17 cellular contexts compared by ENCODE assay signal in genomic region chr17:5523249-5523648, GRCh38. TPM values are rescaled to one million over a fixed set of nuclear protein-coding genes. Genes with fewer than 3 reads are reported as not detected.
A peak's percentile ranks its signal among the peaks of the same experiment; 100 is the strongest.
DNase-seq lines count a peak whose midpoint lies in the region; ATAC-seq lines count a peak whose summit lies in the region.
"Had no signal": no experiment of that assay in that cellular context is flagged by ENCODE, and none has a peak within 500 bp of the region (broad histone marks: within the 10 kb centered on the region; RNA-seq: fewer than 3 reads in every experiment).

No MANE protein-coding gene starts in this region.

- no peak overlapping the region for H3K4me3 ChIP-seq in mesenchymal stem cell (ENCODE audit: insufficient read depth in 1 of 2, low read depth in 1 of 2, low read length in 2 of 2)

- no peak overlapping the region for H2BK15ac ChIP-seq in mesenchymal stem cell (ENCODE audit: low read depth, poor library complexity, severe bottlenecking)

- no peak overlapping the region for H3K4me3 Mint-ChIP-seq in activated naive CD8-positive, alpha-beta T cell
- no peak overlapping the region for H3K4me3 Mint-ChIP-seq in activated naive CD8-positive, alpha-beta T cell treated with anti-CD3 and anti-CD28 coated beads, Interleukin-2, amount 50 U/mL, for 24 hours
- no peak overlapping the region for H3K4me3 Mint-ChIP-seq in T-helper 17 cell
- H3K4me3 Mint-ChIP-seq: B cell; CD4-positive, alpha-beta T cell; H9 had no signal

- H3K9ac ChIP-seq in mesenchymal stem cell (ENCODE audit: low read length): no peak overlapping the region

- H3K14ac ChIP-seq in mesenchymal stem cell (ENCODE audit: low read length in 2 of 2): no peak overlapping the region

- ATAC-seq in activated naive CD8-positive, alpha-beta T cell treated with anti-CD3 and anti-CD28 coated beads, Interleukin-2, amount 50 U/mL, for 24 hours: no peak
- ATAC-seq in T-helper 17 cell: no peak

- no peak overlapping the region for H2BK120ac ChIP-seq in mesenchymal stem cell (ENCODE audit: low read depth, low read length)

- H3K4me1 Mint-ChIP-seq in activated naive CD8-positive, alpha-beta T cell (ENCODE audit: low read depth): peaks cover 16% of the 10 kb centered on the region
- H3K4me1 Mint-ChIP-seq in activated naive CD8-positive, alpha-beta T cell treated with anti-CD3 and anti-CD28 coated beads, Interleukin-2, amount 50 U/mL, for 24 hours: peaks cover 19% of the 10 kb centered on the region
- peaks cover 7% of the 10 kb centered on the region for H3K4me1 Mint-ChIP-seq in T-helper 17 cell
- H3K4me1 Mint-ChIP-seq: B cell had no signal

- H3K36me3 ChIP-seq in mesenchymal stem cell (ENCODE audit: control insufficient read depth in 1 of 2, insufficient read depth in 2 of 2, low read depth in 1 of 2, low read length in 2 of 2): peaks cover 0 to 65% of the 10 kb centered on the region in 2 experiments

- H3K79me1 ChIP-seq in mesenchymal stem cell (replicated peaks; ENCODE audit: low read length, poor library complexity, severe bottlenecking): no peaks in the 10 kb centered on the region

- peaks cover 4% of the 10 kb centered on the region for H3K36me3 Mint-ChIP-seq in activated naive CD8-positive, alpha-beta T cell
- H3K36me3 Mint-ChIP-seq in activated naive CD8-positive, alpha-beta T cell treated with anti-CD3 and anti-CD28 coated beads, Interleukin-2, amount 50 U/mL, for 24 hours (ENCODE audit: low read depth): peaks cover 13% of the 10 kb centered on the region
- H3K36me3 Mint-ChIP-seq in T-helper 17 cell (ENCODE audit: low read depth): peaks cover 11% of the 10 kb centered on the region

- no peak for DNase-seq in activated naive CD8-positive, alpha-beta T cell treated with anti-CD3 and anti-CD28 coated beads, Interleukin-2, amount 50 U/mL, for 24 hours
- DNase-seq in T-helper 17 cell: no peak
- DNase-seq in mesenchymal stem cell: no peak
- DNase-seq in NCI-H2029 (lab: John Stamatoyannopoulos, UW): no peak
- DNase-seq in NCI-H748 treated with DMSO at 0.1 percent for 48 hours (lab: John Stamatoyannopoulos, UW): no peak
- no peak for DNase-seq in Ammon's horn (ENCODE audit: low spot score)
- DNase-seq: ACHN; C1 segment of cervical spinal cord; CD4-positive, alpha-beta T cell; COR-L47; DMS153; DMS79 treated with DMSO at 0.1 percent for 48 hours; EL; GOT3; H9 had no signal

- H2AK5ac ChIP-seq in mesenchymal stem cell (ENCODE audit: low read length, severe bottlenecking): peak overlapping the region; percentile 35

- H2AFZ ChIP-seq in mesenchymal stem cell (ENCODE audit: low read depth, low read length): no peak overlapping the region

- no peak overlapping the region for H2BK12ac ChIP-seq in mesenchymal stem cell (ENCODE audit: low read length in 2 of 2)

- H3K27me3 Mint-ChIP-seq in activated naive CD8-positive, alpha-beta T cell: no peaks in the 10 kb centered on the region
- no peaks in the 10 kb centered on the region for H3K27me3 Mint-ChIP-seq in activated naive CD8-positive, alpha-beta T cell treated with anti-CD3 and anti-CD28 coated beads, Interleukin-2, amount 50 U/mL, for 24 hours
- no peaks in the 10 kb centered on the region for H3K27me3 Mint-ChIP-seq in T-helper 17 cell
- H3K27me3 Mint-ChIP-seq: B cell; CD4-positive, alpha-beta T cell had no signal

- H3K9me3 ChIP-seq in T-helper 17 cell (ENCODE audit: control insufficient read depth, low read length, poor library complexity, severe bottlenecking): no peaks in the 10 kb centered on the region
- H3K9me3 ChIP-seq in mesenchymal stem cell (ENCODE audit: control insufficient read depth, low read length): no peaks in the 10 kb centered on the region

- no peak overlapping the region for H4K8ac ChIP-seq in mesenchymal stem cell (ENCODE audit: low read length)

- no peak overlapping the region for H3K4ac ChIP-seq in mesenchymal stem cell (ENCODE audit: low read depth in 1 of 2, low read length in 2 of 2)

- H3K27me3 ChIP-seq in mesenchymal stem cell (ENCODE audit: control insufficient read depth in 1 of 2, insufficient read depth in 1 of 2, low read length in 2 of 2): no peaks in the 10 kb centered on the region

- peaks cover 15% of the 10 kb centered on the region for H3K4me1 ChIP-seq in mesenchymal stem cell (ENCODE audit: control insufficient read depth, insufficient read depth, low read depth, low read length)

- no peak overlapping the region for H3K23ac ChIP-seq in mesenchymal stem cell (ENCODE audit: low read length in 2 of 2)

- no peak overlapping the region for H3K18ac ChIP-seq in mesenchymal stem cell (ENCODE audit: low read depth in 1 of 2, low read length in 2 of 2)

- WGBS in mesenchymal stem cell: 86% methylated on average over 5 of the region's 5 CpGs

- no peaks in the 10 kb centered on the region for H3K9me3 Mint-ChIP-seq in activated naive CD8-positive, alpha-beta T cell (ENCODE audit: low read depth)
- no peaks in the 10 kb centered on the region for H3K9me3 Mint-ChIP-seq in activated naive CD8-positive, alpha-beta T cell treated with anti-CD3 and anti-CD28 coated beads, Interleukin-2, amount 50 U/mL, for 24 hours
- H3K9me3 Mint-ChIP-seq: CD4-positive, alpha-beta T cell; H9 had no signal

- no peak overlapping the region for H2BK5ac ChIP-seq in mesenchymal stem cell (ENCODE audit: low read depth, low read length, poor library complexity, severe bottlenecking)

- H4K91ac ChIP-seq in mesenchymal stem cell (ENCODE audit: low read length): no peak overlapping the region

- peak overlapping the region; percentile 50 for H3K27ac Mint-ChIP-seq in activated naive CD8-positive, alpha-beta T cell
- no peak overlapping the region for H3K27ac Mint-ChIP-seq in activated naive CD8-positive, alpha-beta T cell treated with anti-CD3 and anti-CD28 coated beads, Interleukin-2, amount 50 U/mL, for 24 hours
- peak overlapping the region; percentile 72 for H3K27ac Mint-ChIP-seq in T-helper 17 cell
- H3K27ac Mint-ChIP-seq: B cell; CD4-positive, alpha-beta T cell; H9 had no signal

- H3K27ac ChIP-seq in mesenchymal stem cell (ENCODE audit: low read length, poor library complexity, severe bottlenecking): no peak overlapping the region

- no peak overlapping the region for H3K4me2 ChIP-seq in mesenchymal stem cell (ENCODE audit: low read length, poor library complexity, severe bottlenecking)

RNA-seq across cellular contexts. Expression of gene MIS12, which starts 36.9 kb away (rescaled TPM):
- total RNA-seq in T-helper 17 cell: 10 to 100 TPM; 19.2 to 31.0 TPM
- polyA plus RNA-seq in mesenchymal stem cell (2013, experiment 1 of 2): 10.6 TPM
- polyA plus RNA-seq in mesenchymal stem cell (2013, experiment 2 of 2): 9.2 TPM

RNA-seq across cellular contexts. Expression of gene DERL2, which starts 37.3 kb away (rescaled TPM):
- 10 to 100 TPM; 66.3 to 78.0 TPM for total RNA-seq in T-helper 17 cell
- 46.0 TPM for polyA plus RNA-seq in mesenchymal stem cell (2013, experiment 1 of 2)
- polyA plus RNA-seq in mesenchymal stem cell (2013, experiment 2 of 2): 45.1 TPM

RNA-seq across cellular contexts. Expression of gene DHX33, which starts 54.5 kb away (rescaled TPM):
- 1 to 10 TPM; 7.5 to 9.0 TPM for total RNA-seq in T-helper 17 cell
- 7.7 TPM for polyA plus RNA-seq in mesenchymal stem cell (2013, experiment 1 of 2)
- polyA plus RNA-seq in mesenchymal stem cell (2013, experiment 2 of 2): 8.0 TPM
